ENCODE assay signal across 8 cellular contexts in genomic region chr10:63866075-63866746, GRCh38.
A peak's percentile ranks its signal among the peaks of the same experiment; 100 is the strongest.
DNase-seq lines count a peak whose midpoint lies in the region; ATAC-seq, FAIRE-seq and TF ChIP-seq lines count a peak whose summit lies in the region.

No MANE protein-coding gene starts in this region.

- H4K91ac ChIP-seq in H1 (replicated peaks; ENCODE audit: insufficient read length, low read length): no peak overlapping the region

- no peak overlapping the region for H2BK120ac ChIP-seq in H1 (replicated peaks; ENCODE audit: low read depth, low read length)

- peak; percentile 54 for DNase-seq in CD1c-positive myeloid dendritic cell (ENCODE audit: extremely low spot score)
- peak; percentile 48 for DNase-seq in NCI-H2171 treated with DMSO at 0.1 percent for 48 hours (lab: John Stamatoyannopoulos, UW)
- DNase-seq in activated CD4-positive, alpha-beta T cell treated with anti-CD3 and anti-CD28 coated beads, Interleukin-2, amount 10 ng/mL, durations not matched to agents 7 days and 5 days: peak; percentile 57
- peak; percentile 64 to 88 for DNase-seq in H1 (ENCODE audit: low read depth in 1 of 2, low spot score in 2 of 2)
- DNase-seq in midbrain (lab: John Stamatoyannopoulos, UW): peak; percentile 68
- peak; percentile 43 for DNase-seq in stomach

- peak overlapping the region; percentile 3 to 49 (median 25); a peak in 5 of 8 replicates for H3K4me3 ChIP-seq in H1 (ENCODE audit: extremely low read depth in 1 of 4, insufficient read depth in 2 of 4, low read depth in 3 of 4, low read length in 4 of 4)
- peak overlapping the region in 1 of 4 donors; percentile 7 for H3K4me3 ChIP-seq in stomach

- peaks cover 10% of the 10 kb centered on the region for H3K4me1 Mint-ChIP-seq in activated CD4-positive, alpha-beta T cell treated with anti-CD3 and anti-CD28 coated beads, Interleukin-2, amount 10 ng/mL, durations not matched to agents 7 days and 5 days

- no peak overlapping the region for H2BK5ac ChIP-seq in H1 (ENCODE audit: low read depth, low read length)

- no peaks in the 10 kb centered on the region for H4K20me1 ChIP-seq in H1 (replicated peaks in 1 of 2; ENCODE audit: control insufficient read depth in 1 of 2, insufficient read depth in 2 of 2, low read length in 2 of 2)

- H4K5ac ChIP-seq in H1 (ENCODE audit: insufficient read length, low read depth, low read length): no peak overlapping the region

- H2BK15ac ChIP-seq in H1 (ENCODE audit: low read length): no peak overlapping the region

- no peaks in the 10 kb centered on the region for H3K36me3 Mint-ChIP-seq in activated CD4-positive, alpha-beta T cell treated with anti-CD3 and anti-CD28 coated beads, Interleukin-2, amount 10 ng/mL, durations not matched to agents 7 days and 5 days (ENCODE audit: low read depth)

- H3K18ac ChIP-seq in H1 (ENCODE audit: extremely low read depth, low read length): no peak overlapping the region

- H3K23me2 ChIP-seq in H1 (ENCODE audit: low read depth, low read length): no peaks in the 10 kb centered on the region; the same call in 1 of the 2 replicates

- TF ChIP-seq POLR2A in H1 (IDR thresholded peaks at IDR 0.05; ENCODE audit: control extremely low read depth in 1 of 2, low read depth in 2 of 2, low read length in 2 of 2): no peak
- TF ChIP-seq POLR2A in stomach (IDR thresholded peaks at IDR 0.05): no peak

- TF ChIP-seq EP300 in H1 (IDR thresholded peaks at IDR 0.05; ENCODE audit: borderline replicate concordance in 1 of 2, low read depth in 2 of 2, low read length in 2 of 2) (no peak), stomach (IDR thresholded peaks at IDR 0.05) (no peak)

- H3K36me3 ChIP-seq in H1 (ENCODE audit: control insufficient read depth in 2 of 4, insufficient read depth in 4 of 4, low read length in 3 of 4): no peaks in the 10 kb centered on the region
- H3K36me3 ChIP-seq in stomach: no peaks in the 10 kb centered on the region

- H3K27ac ChIP-seq in H1 (ENCODE audit: low read depth, low read length) (no peak overlapping the region), stomach (no peak overlapping the region)

- peak; percentile 64 to 93 (median 82) for TF ChIP-seq CTCF in H1 (IDR thresholded peaks at IDR 0.05; ENCODE audit: control extremely low read depth in 1 of 3, insufficient read depth in 1 of 3, low read depth in 1 of 3, low read length in 3 of 3)
- TF ChIP-seq CTCF in stomach (IDR thresholded peaks at IDR 0.05): peak in 5 of 7 experiments; percentile 30 to 74 (median 69)

- no peak overlapping the region for H2AK5ac ChIP-seq in H1 (ENCODE audit: low read depth, low read length)

- H3K79me2 ChIP-seq in H1 (ENCODE audit: control insufficient read depth in 1 of 2, insufficient read depth in 2 of 2, low read length in 2 of 2): no peaks in the 10 kb centered on the region

- FAIRE-seq in H1 (lab: Jason Lieb, UNC): peak; percentile 94

- no peak overlapping the region for H2BK20ac ChIP-seq in H1 (ENCODE audit: low read length)

- POLR2A ChIA-PET in activated CD4-positive, alpha-beta T cell treated with anti-CD3 and anti-CD28 coated beads, Interleukin-2, amount 10 ng/mL, durations not matched to agents 7 days and 5 days (lab: Charles Lee): no interaction called here
- POLR2A ChIA-PET in H1 (lab: Charles Lee; ENCODE audit: partially characterized antibody): interaction anchor here (1.3 kb wide), 1 partner anchor 236 kb away, joined by 3 read pairs; no protein-coding TSS in a partner anchor

- H3K9me3 ChIP-seq in H1 (ENCODE audit: insufficient read depth in 2 of 2, low read depth in 1 of 2, low read length in 1 of 2) (no peaks in the 10 kb centered on the region), stomach (no peaks in the 10 kb centered on the region)

- H3K27me3 Mint-ChIP-seq in activated CD4-positive, alpha-beta T cell treated with anti-CD3 and anti-CD28 coated beads, Interleukin-2, amount 10 ng/mL, durations not matched to agents 7 days and 5 days: peaks cover 27% of the 10 kb centered on the region

- ATAC-seq in GM18868 (IDR thresholded peaks at IDR 0.05; ENCODE audit: unreplicated experiment): peak; percentile 89
- peak; percentile 84 for ATAC-seq in HG03045 (IDR thresholded peaks at IDR 0.05; ENCODE audit: unreplicated experiment)

- H3K79me1 ChIP-seq in H1 (ENCODE audit: low read depth, low read length): no peaks in the 10 kb centered on the region

- intact Hi-C loops in stomach (cut with DNase I; ENCODE audit: low total_unique reads): loop anchor here (5.0 kb wide), 1 partner anchor 111 kb away; no protein-coding TSS in a partner anchor

- H3K56ac ChIP-seq in H1 (replicated peaks; ENCODE audit: insufficient read length, low read depth, low read length): no peak overlapping the region

- CTCF ChIA-PET in activated CD4-positive, alpha-beta T cell treated with anti-CD3 and anti-CD28 coated beads, Interleukin-2, amount 10 ng/mL, durations not matched to agents 7 days and 5 days (lab: Charles Lee): interaction anchor here (0.5 to 1.4 kb wide), 4 partner anchors 10 to 1086 kb away, joined by 3 to 4 read pairs (median 4); no protein-coding TSS in a partner anchor
- CTCF ChIA-PET in H1 (lab: Charles Lee; ENCODE audit: partially characterized antibody): interaction anchor here (0.6 to 16.4 kb wide), 63 partner anchors 8 to 910 kb away, joined by 3 to 256 read pairs (median 3); no protein-coding TSS in a partner anchor

- H3K4me1 ChIP-seq in H1 (replicated peaks in 1 of 4; ENCODE audit: control insufficient read depth in 3 of 4, insufficient read depth in 4 of 4, low read length in 3 of 4) (peaks cover 0 to 3% (median 2%) of the 10 kb centered on the region in 4 experiments; a peak in 4 of 7 replicates), stomach (peaks cover 6 to 12% (median 10%) of the 10 kb centered on the region in 4 donors)

- H2AFZ ChIP-seq in H1 (ENCODE audit: low read length): peak overlapping the region; percentile 82

- H2BK12ac ChIP-seq in H1 (ENCODE audit: low read depth, low read length): no peak overlapping the region

- no peaks in the 10 kb centered on the region for H3K9me3 Mint-ChIP-seq in activated CD4-positive, alpha-beta T cell treated with anti-CD3 and anti-CD28 coated beads, Interleukin-2, amount 10 ng/mL, durations not matched to agents 7 days and 5 days

- no peak overlapping the region for H3K4me3 Mint-ChIP-seq in activated CD4-positive, alpha-beta T cell treated with anti-CD3 and anti-CD28 coated beads, Interleukin-2, amount 10 ng/mL, durations not matched to agents 7 days and 5 days

- H3K27me3 ChIP-seq in H1 (replicated peaks in 1 of 4; ENCODE audit: control insufficient read depth in 3 of 4, extremely low read depth in 1 of 4, insufficient read depth in 3 of 4, low read length in 3 of 4) (no peaks in the 10 kb centered on the region), stomach (peaks cover 0 to 20% (median 0%) of the 10 kb centered on the region in 3 donors)

- no peak overlapping the region for H3K23ac ChIP-seq in H1 (ENCODE audit: insufficient read length)

- no peak overlapping the region for H3K14ac ChIP-seq in H1 (ENCODE audit: insufficient read length)

- H3K4ac ChIP-seq in H1 (replicated peaks; ENCODE audit: insufficient read length, low read depth, low read length): no peak overlapping the region

- TF ChIP-seq RAD21 in H1 (IDR thresholded peaks at IDR 0.05 in 1 of 2, conservative IDR thresholded peaks at IDR 0.05 in 1 of 2; ENCODE audit: low read depth in 2 of 2, low read length in 2 of 2): peak; percentile 82 to 88

- WGBS in H1 (ENCODE audit: extremely low coverage in 1 of 2, insufficient coverage in 1 of 2, insufficient read length in 1 of 2, insufficient replicate concordance in 2 of 2, low coverage in 1 of 2, low lambda C conversion rate in 2 of 2, missing lambda C conversion rate in 1 of 2), 2 experiments: 16% methylated on average over 16 of the region's 16 CpGs; no CpG with 5 or more reads in 1 of the 2 experiments
- 6 to 10% (median 7%) methylated on average over 16 of the region's 16 CpGs for WGBS in stomach, 5 donors

- no peak overlapping the region for H3K9ac ChIP-seq in H1 (replicated peaks in 1 of 4; ENCODE audit: extremely low read depth in 1 of 4, low read depth in 3 of 4, low read length in 3 of 4)

- H4K8ac ChIP-seq in H1 (ENCODE audit: extremely low read depth, insufficient read depth, low read length): no peak overlapping the region

- H3K27ac Mint-ChIP-seq in activated CD4-positive, alpha-beta T cell treated with anti-CD3 and anti-CD28 coated beads, Interleukin-2, amount 10 ng/mL, durations not matched to agents 7 days and 5 days: no peak overlapping the region

- H3K4me2 ChIP-seq in H1 (ENCODE audit: insufficient read depth in 1 of 2, low read depth in 2 of 2, low read length in 2 of 2): peak overlapping the region; percentile 50 to 55

TF ChIP-seq in H1, 55 proteins besides CTCF, POLR2A, EP300 and RAD21 (continues in another document):
- TF ChIP-seq KDM4A (IDR thresholded peaks at IDR 0.05; ENCODE audit: low read depth, low read length, severe bottlenecking): no peak
- no peak for TF ChIP-seq FOSL1 (IDR thresholded peaks at IDR 0.05; ENCODE audit: insufficient read depth, low read depth, low read length)
- no peak for TF ChIP-seq SIRT6 (IDR thresholded peaks at IDR 0.05; ENCODE audit: low read length)
- TF ChIP-seq ATF2 (IDR thresholded peaks at IDR 0.05; ENCODE audit: low read length): no peak
- TF ChIP-seq ATF3 (IDR thresholded peaks at IDR 0.05; ENCODE audit: insufficient read depth, low read depth, low read length): no peak
- TF ChIP-seq SIN3A (conservative IDR thresholded peaks at IDR 0.05 in 1 of 2, IDR thresholded peaks at IDR 0.05 in 1 of 2; ENCODE audit: low read depth in 1 of 2, low read length in 2 of 2): peak; percentile 55 to 75; a peak in 2 of 4 replicates
- TF ChIP-seq GABPA (IDR thresholded peaks at IDR 0.05; ENCODE audit: borderline replicate concordance, insufficient read depth, low read length): no peak
- TF ChIP-seq HDAC6 (IDR thresholded peaks at IDR 0.05; ENCODE audit: low read depth, low read length): no peak
- TF ChIP-seq EGR1 (IDR thresholded peaks at IDR 0.05; ENCODE audit: borderline replicate concordance, low read depth, low read length): no peak
- TF ChIP-seq CBX8 (IDR thresholded peaks at IDR 0.05; ENCODE audit: borderline replicate concordance, low read depth, low read length): no peak
